ENCODE assay signal across 16 cellular contexts in the genomic region with DNA sequence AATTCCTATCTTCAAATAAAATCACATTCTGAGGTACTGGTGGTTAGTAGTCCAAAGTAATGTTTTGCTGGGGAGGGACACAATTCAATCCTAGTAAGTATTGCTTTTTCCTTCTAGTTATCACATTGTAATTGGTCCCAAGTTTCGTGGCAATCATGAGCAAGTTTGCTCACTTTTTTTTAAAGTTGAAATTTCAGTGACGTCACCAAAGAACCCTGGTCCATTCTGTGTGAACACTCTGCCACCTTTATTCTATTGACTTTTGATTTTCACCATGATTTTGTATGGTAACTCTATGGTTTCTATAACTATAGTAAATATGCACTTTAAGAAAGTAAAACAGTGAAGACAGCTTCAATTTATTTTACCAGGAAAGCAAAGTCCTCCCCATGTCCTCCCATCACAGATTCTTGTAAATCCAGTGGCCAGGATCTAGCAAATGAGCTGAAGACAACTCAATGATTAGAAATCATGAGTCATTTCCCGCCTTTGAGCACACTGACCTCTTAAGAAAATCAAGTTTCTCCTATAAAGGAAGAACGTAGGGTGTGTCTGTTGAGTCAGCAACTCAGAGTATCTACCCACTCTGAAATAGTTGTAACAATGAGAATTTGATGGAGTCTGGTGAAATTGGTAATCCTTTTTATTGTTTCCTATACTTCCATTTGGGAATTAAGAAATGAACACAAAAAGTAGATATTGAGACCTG.
DNase-seq lines count a peak whose midpoint lies in the region; ATAC-seq and TF ChIP-seq lines count a peak whose summit lies in the region.
"Had no signal": no experiment of that assay in that cellular context is flagged by ENCODE, and none has a peak within 500 bp of the region (broad histone marks: within the 10 kb centered on the region; RNA-seq: fewer than 3 reads in every experiment).

No MANE protein-coding gene starts in this region.

- POLR2A ChIA-PET in BJ (lab: Charles Lee), result no interaction called here
- POLR2A ChIA-PET in IMR-90 (lab: Charles Lee; ENCODE audit: unreplicated experiment), result no interaction called here
- POLR2A ChIA-PET in CD4-positive, alpha-beta memory T cell (lab: Charles Lee; ENCODE audit: partially characterized antibody), result no interaction called here

- no peak overlapping the region for H2AFZ ChIP-seq in IMR-90 (replicated peaks; ENCODE audit: low read length, poor library complexity)

- no peak overlapping the region for H2BK120ac ChIP-seq in IMR-90 (ENCODE audit: low read depth, low read length)

- no peak overlapping the region for H3K27ac ChIP-seq in IMR-90 (ENCODE audit: insufficient read depth, low read length)
- no peak overlapping the region for H3K27ac ChIP-seq in CD4-positive, alpha-beta memory T cell (ENCODE audit: low read depth, low read length)
- H3K27ac ChIP-seq: C4-2B, left lung had no signal

- no TSS peak for BruUV-seq in IMR-90 (replicated peaks; lab: Mats Ljungman, UMichigan)

- no peaks in the 10 kb centered on the region for H3K79me1 ChIP-seq in IMR-90 (ENCODE audit: low read depth in 1 of 2, low read length in 2 of 2)

- no peak overlapping the region for H3K27ac Mint-ChIP-seq in CD4-positive, alpha-beta memory T cell
- H3K27ac Mint-ChIP-seq: brain, IgD-negative memory B cell, WTC11 had no signal

- H3K27me3 ChIP-seq in BJ (ENCODE audit: control insufficient read depth, insufficient read depth, low read length), result no peaks in the 10 kb centered on the region
- no peaks in the 10 kb centered on the region for H3K27me3 ChIP-seq in IMR-90 (ENCODE audit: control insufficient read depth, insufficient read depth, low read length)
- no peaks in the 10 kb centered on the region for H3K27me3 ChIP-seq in adipocyte (replicated peaks; ENCODE audit: control insufficient read depth, insufficient read depth, low read length)
- no peaks in the 10 kb centered on the region for H3K27me3 ChIP-seq in CD4-positive, alpha-beta memory T cell (ENCODE audit: insufficient read depth, low read length)
- H3K27me3 ChIP-seq: left lung had no signal

- no peak overlapping the region for H3K4me3 Mint-ChIP-seq in CD4-positive, alpha-beta memory T cell
- H3K4me3 Mint-ChIP-seq: brain, IgD-negative memory B cell, WTC11 had no signal

- dilution Hi-C loops in IMR-90 (cut with HindIII; ENCODE audit: low sequenced_read_pairs, unreplicated experiment), result no loop called here

- H3K36me3 ChIP-seq in BJ (ENCODE audit: control insufficient read depth, insufficient read depth, low read length) (no peaks in the 10 kb centered on the region), IMR-90 (ENCODE audit: control insufficient read depth, insufficient read depth, low read length) (no peaks in the 10 kb centered on the region), adipocyte (ENCODE audit: control insufficient read depth, insufficient read depth, low read length, severe bottlenecking) (no peaks in the 10 kb centered on the region)
- H3K36me3 ChIP-seq in CD4-positive, alpha-beta memory T cell (ENCODE audit: insufficient read depth, low read length), result no peaks in the 10 kb centered on the region
- H3K36me3 ChIP-seq: left lung had no signal

- H2AK5ac ChIP-seq in IMR-90 (ENCODE audit: low read depth, low read length), result no peak overlapping the region

- H3K4me1 Mint-ChIP-seq in CD4-positive, alpha-beta memory T cell, result no peaks in the 10 kb centered on the region
- H3K4me1 Mint-ChIP-seq: brain, IgD-negative memory B cell, WTC11 had no signal

- no peaks in the 10 kb centered on the region for H3K36me3 Mint-ChIP-seq in CD4-positive, alpha-beta memory T cell
- H3K36me3 Mint-ChIP-seq: brain, IgD-negative memory B cell, WTC11 had no signal

- no peak overlapping the region for H3K4ac ChIP-seq in IMR-90 (ENCODE audit: low read depth, low read length)

- no peak overlapping the region for H2BK20ac ChIP-seq in IMR-90 (ENCODE audit: low read depth, low read length)

- H3K4me3 ChIP-seq in BJ (ENCODE audit: low read depth, low read length) (no peak overlapping the region), IMR-90 (ENCODE audit: insufficient read depth, low read depth, low read length) (no peak overlapping the region), adipocyte (ENCODE audit: low read length) (no peak overlapping the region)
- no peak overlapping the region for H3K4me3 ChIP-seq in CD4-positive, alpha-beta memory T cell (ENCODE audit: low read length in 2 of 2)
- H3K4me3 ChIP-seq: left lung had no signal

- intact Hi-C loops in IMR-90 (cut with micrococcal nuclease), result no loop called here
- intact Hi-C loops in CD4-positive, alpha-beta memory T cell (cut with micrococcal nuclease), result no loop called here

- no peaks in the 10 kb centered on the region for H3K27me3 Mint-ChIP-seq in CD4-positive, alpha-beta memory T cell
- H3K27me3 Mint-ChIP-seq: brain, IgD-negative memory B cell had no signal

- no peaks in the 10 kb centered on the region for H3K4me1 ChIP-seq in IMR-90 (ENCODE audit: control insufficient read depth, insufficient read depth, low read length)
- H3K4me1 ChIP-seq in adipocyte (ENCODE audit: control insufficient read depth, insufficient read depth, low read length), result no peaks in the 10 kb centered on the region
- H3K4me1 ChIP-seq in CD4-positive, alpha-beta memory T cell (ENCODE audit: insufficient read depth, low read length), result no peaks in the 10 kb centered on the region
- H3K4me1 ChIP-seq: left lung had no signal

- H3K9me3 ChIP-seq in IMR-90 (ENCODE audit: control insufficient read depth, insufficient read depth, low read length) (no peaks in the 10 kb centered on the region), adipocyte (ENCODE audit: control insufficient read depth, low read length) (no peaks in the 10 kb centered on the region)
- H3K9me3 ChIP-seq in CD4-positive, alpha-beta memory T cell (ENCODE audit: control insufficient read depth in 1 of 2, low read length in 2 of 2), result no peaks in the 10 kb centered on the region
- H3K9me3 ChIP-seq: left lung had no signal

- no peak overlapping the region for H4K91ac ChIP-seq in IMR-90 (ENCODE audit: insufficient read depth, low read depth, low read length)

- H3K9ac ChIP-seq in IMR-90 (ENCODE audit: low read depth, low read length) (no peak overlapping the region), adipocyte (ENCODE audit: low read length) (no peak overlapping the region)

- no peak overlapping the region for H3K14ac ChIP-seq in IMR-90 (replicated peaks; ENCODE audit: low read depth, low read length)

- no peak overlapping the region for H3K56ac ChIP-seq in IMR-90 (ENCODE audit: extremely low read depth, insufficient read depth, low read length)

- peaks cover 0 to 19% (median under 1%) of the 10 kb centered on the region in 8 donors for H3K9me3 Mint-ChIP-seq in CD4-positive, alpha-beta memory T cell
- H3K9me3 Mint-ChIP-seq: brain had no signal

- H2BK5ac ChIP-seq in IMR-90 (ENCODE audit: low read depth, low read length, poor library complexity, severe bottlenecking), result no peak overlapping the region

- H2AK9ac ChIP-seq in IMR-90 (replicated peaks; ENCODE audit: low read depth, low read length, poor library complexity), result no peak overlapping the region

- H3K23ac ChIP-seq in IMR-90 (ENCODE audit: low read depth, low read length), result no peak overlapping the region

- H4K20me1 ChIP-seq in IMR-90 (ENCODE audit: insufficient read depth, low read length), result no peaks in the 10 kb centered on the region

- no peak overlapping the region for H3K18ac ChIP-seq in IMR-90 (ENCODE audit: low read depth, low read length)

- DNase-seq in BJ (ENCODE audit: low read depth) (peak; percentile 9), IMR-90 (peak; percentile 86), adipocyte (ENCODE audit: low read depth) (peak; percentile 28), glomerular endothelial cell (ENCODE audit: extremely low read depth, low read depth, low spot score) (peak; percentile 45), SK-N-DZ (ENCODE audit: low spot score) (no peak), GOT3 (lab: John Stamatoyannopoulos, UW) (no peak)
- no peak for DNase-seq in CD4-positive, alpha-beta memory T cell
- DNase-seq: foreskin melanocyte, left lung, NCI-H2107 had no signal

- WGBS in IMR-90 (ENCODE audit: extremely low coverage in 2 of 2, insufficient read length in 1 of 2), 2 experiments, result no CpG with 5 or more reads among the region's 4 CpGs

- ATAC-seq in IMR-90 (ENCODE audit: low read depth) (peak; percentile 40; the same call in 1 of the 2 replicates), HG02642 (IDR thresholded peaks at IDR 0.05; ENCODE audit: poor library complexity, unreplicated experiment) (no peak)
- ATAC-seq: left lung, Panc1, WTC11 had no signal

- TF ChIP-seq CTCF in BJ (IDR thresholded peaks at IDR 0.05; ENCODE audit: insufficient read depth, low read depth, low read length) (no peak), IMR-90 (conservative IDR thresholded peaks at IDR 0.05; ENCODE audit: low read depth, low read length) (no peak)

- CTCF ChIA-PET in BJ (lab: Yijun Ruan, JAX) (interaction anchor here (0.6 kb wide), 1 partner anchor 1347 kb away, joined by 4 read pairs; no protein-coding TSS in a partner anchor), IMR-90 (lab: Yijun Ruan, JAX) (interaction anchor here (1.0 kb wide), 1 partner anchor 8 kb away, joined by 3 read pairs; no protein-coding TSS in a partner anchor)
- CTCF ChIA-PET in CD4-positive, alpha-beta memory T cell (lab: Charles Lee; ENCODE audit: partially characterized antibody), result no interaction called here

- H3K9me1 ChIP-seq in IMR-90 (ENCODE audit: insufficient read depth, low read length), result no peaks in the 10 kb centered on the region

- no peak for TF ChIP-seq RAD21 in IMR-90 (IDR thresholded peaks at IDR 0.05; ENCODE audit: low read length)

- no peak overlapping the region for H2BK15ac ChIP-seq in IMR-90 (ENCODE audit: low read depth, low read length)

- H3K4me2 ChIP-seq in IMR-90 (ENCODE audit: low read depth, low read length), result no peak overlapping the region; the same call in 1 of the 2 replicates

- no peak overlapping the region for H4K8ac ChIP-seq in IMR-90 (ENCODE audit: low read depth in 2 of 2, low read length in 2 of 2)

- no peak for TF ChIP-seq POLR2A in IMR-90 (IDR thresholded peaks at IDR 0.05; ENCODE audit: low read depth, low read length)

- no peak overlapping the region for H4K5ac ChIP-seq in IMR-90 (ENCODE audit: low read depth, low read length)

- in situ Hi-C loops in IMR-90 (cut with MboI; ENCODE audit: low sequenced_read_pairs), result no loop called here

TF ChIP-seq in IMR-90, 13 proteins besides CTCF, POLR2A, EP300 and RAD21:
- TF ChIP-seq FOS (IDR thresholded peaks at IDR 0.05; ENCODE audit: low read depth, low read length) (0 out of 2 replicates have a peak, but pooled peaks have one; percentile 9), RFX5 (IDR thresholded peaks at IDR 0.05; ENCODE audit: low read depth, low read length) (no peak), MAFK (IDR thresholded peaks at IDR 0.05; ENCODE audit: low read depth, low read length) (peak; percentile 70)

Comparison
In these comparisons a context has a peak if more than half of its experiments do, and no peak if none do; other contexts are left out.
1. DNase-seq: peak in BJ (single experiment), IMR-90 (single experiment), adipocyte (single experiment) and glomerular endothelial cell (single experiment); none in SK-N-DZ (single experiment), GOT3 (single experiment) and CD4-positive, alpha-beta memory T cell (0 of 5).